In the genomic region with DNA sequence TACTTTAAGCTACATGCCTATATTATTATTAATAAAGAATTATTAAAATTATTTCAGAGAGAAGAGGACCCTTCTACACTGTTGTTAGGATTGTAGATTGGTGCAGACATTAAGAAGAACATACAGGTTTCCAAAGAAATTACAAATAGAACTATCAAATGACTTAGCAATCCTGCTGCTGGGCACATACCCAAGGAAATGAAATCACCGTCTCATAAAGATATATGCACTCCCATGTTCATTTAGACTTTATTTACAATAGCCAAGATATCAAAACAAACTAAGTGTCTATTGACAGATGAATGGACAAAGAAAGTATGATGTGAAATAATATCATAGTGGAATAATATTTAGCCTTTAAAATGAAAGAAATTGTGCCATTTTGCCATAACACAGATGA, we compare ENCODE assay signal across 33 cellular contexts.
"Had no signal": no experiment of that assay in that cellular context is flagged by ENCODE, and none has a peak within 500 bp of the region (broad histone marks: within the 10 kb centered on the region; RNA-seq: fewer than 3 reads in every experiment).

No MANE protein-coding gene starts in this region.

- H3K27me3 Mint-ChIP-seq: activated B cell treated with CpG ODN at 0.5 μM for 24 hours; activated CD8-positive, alpha-beta T cell treated with anti-CD3 and anti-CD28 coated beads for 36 hours; activated naive CD4-positive, alpha-beta T cell treated with anti-CD3 and anti-CD28 coated beads, Interleukin-2, amount 50 U/mL, for 24 hours; activated naive CD8-positive, alpha-beta T cell treated with anti-CD3 and anti-CD28 coated beads for 36 hours; activated naive CD8-positive, alpha-beta T cell treated with anti-CD3 and anti-CD28 coated beads, Interleukin-2, amount 50 U/mL, for 24 hours; effector memory CD8-positive, alpha-beta T cell had no signal

- H3K9me3 ChIP-seq: adrenal gland, body of pancreas had no signal

- DNase-seq: activated B cell treated with CpG ODN at 0.5 μM for 24 hours; activated CD4-positive, alpha-beta T cell treated with anti-CD3 and anti-CD28 coated beads for 48 hours; activated CD4-positive, alpha-beta T cell treated with anti-CD3 and anti-CD28 coated beads, Interleukin-2, amount 50 U/mL, for 1 hour; activated CD4-positive, alpha-beta T cell treated with anti-CD3 and anti-CD28 coated beads, Interleukin-2, amount 50 U/mL, for 48 hours; activated CD8-positive, alpha-beta memory T cell treated with anti-CD3 and anti-CD28 coated beads for 24 hours; activated CD8-positive, alpha-beta T cell treated with anti-CD3 and anti-CD28 coated beads for 36 hours; activated effector memory CD4-positive, alpha-beta T cell treated with anti-CD3 and anti-CD28 coated beads, Interleukin-2, amount 50 U/mL, for 16 hours; activated naive CD4-positive, alpha-beta T cell treated with anti-CD3 and anti-CD28 coated beads for 36 hours; activated naive CD8-positive, alpha-beta T cell treated with anti-CD3 and anti-CD28 coated beads for 36 hours; activated naive CD8-positive, alpha-beta T cell treated with anti-CD3 and anti-CD28 coated beads, Interleukin-2, amount 50 U/mL, for 24 hours; activated T-cell treated with anti-CD3 and anti-CD28 coated beads, Interleukin-2, amount 50 U/mL, for 48 hours; adrenal gland; amygdala; aorta; body of pancreas; caudate nucleus; cortex of kidney; dermis blood vessel endothelial cell; effector CD4-positive, alpha-beta T cell; effector memory CD8-positive, alpha-beta T cell; esophagus squamous epithelium; foreskin melanocyte; heart right ventricle; T1000; WERI-Rb-1 had no signal

- H3K9me3 Mint-ChIP-seq: activated naive CD4-positive, alpha-beta T cell treated with anti-CD3 and anti-CD28 coated beads, Interleukin-2, amount 50 U/mL, for 24 hours had no signal

- H3K36me3 ChIP-seq: adrenal gland, esophagus squamous epithelium, gastroesophageal sphincter, heart right ventricle, WERI-Rb-1 had no signal

- H3K27ac Mint-ChIP-seq: activated B cell treated with CpG ODN at 0.5 μM for 24 hours; activated CD8-positive, alpha-beta T cell treated with anti-CD3 and anti-CD28 coated beads for 36 hours; activated naive CD4-positive, alpha-beta T cell treated with anti-CD3 and anti-CD28 coated beads for 36 hours; activated naive CD4-positive, alpha-beta T cell treated with anti-CD3 and anti-CD28 coated beads, Interleukin-2, amount 50 U/mL, for 24 hours; activated naive CD8-positive, alpha-beta T cell treated with anti-CD3 and anti-CD28 coated beads for 36 hours; activated naive CD8-positive, alpha-beta T cell treated with anti-CD3 and anti-CD28 coated beads, Interleukin-2, amount 50 U/mL, for 24 hours; activated T-helper 1 cell treated with anti-CD3 and anti-CD28 coated beads, Interleukin-12 subunit alpha, Interleukin-12 subunit beta, Interleukin-2, Interleukin-4 antibody, amounts not matched to agents 30 ng/mL and 10 ng/mL and 1 ng/mL, durations not matched to agents 14 hours and 24 hours and 36 hours; activated T-helper 2 cell treated with anti-CD3 and anti-CD28 coated beads, Interferon-gamma antibody, Interleukin-2, Interleukin-4, amounts not matched to agents 10 μg/mL and 5 μg/mL and 100 μg/mL, durations not matched to agents 14 hours and 24 hours and 36 hours; effector memory CD8-positive, alpha-beta T cell; T-helper 2 cell treated with Interferon-gamma antibody and Interleukin-4, amounts not matched to agents 5 μg/mL and 100 μg/mL, for 36 hours had no signal

- H3K4me1 Mint-ChIP-seq: activated B cell treated with CpG ODN at 0.5 μM for 24 hours; activated naive CD4-positive, alpha-beta T cell treated with anti-CD3 and anti-CD28 coated beads, Interleukin-2, amount 50 U/mL, for 24 hours; activated naive CD8-positive, alpha-beta T cell treated with anti-CD3 and anti-CD28 coated beads for 36 hours; activated naive CD8-positive, alpha-beta T cell treated with anti-CD3 and anti-CD28 coated beads, Interleukin-2, amount 50 U/mL, for 24 hours had no signal

- H3K27me3 ChIP-seq: adrenal gland, body of pancreas, esophagus squamous epithelium, heart right ventricle, hepatocyte had no signal

- H3K4me1 ChIP-seq: adrenal gland, body of pancreas, esophagus squamous epithelium, gastroesophageal sphincter, heart right ventricle had no signal

- H3K27ac ChIP-seq: adrenal gland, body of pancreas, epithelial cell of prostate, esophagus squamous epithelium, gastroesophageal sphincter, heart right ventricle, hepatocyte, WERI-Rb-1 had no signal

- H3K4me3 ChIP-seq: adrenal gland, body of pancreas, esophagus squamous epithelium, gastroesophageal sphincter, heart right ventricle, hepatocyte had no signal

- H3K4me2 ChIP-seq: hepatocyte had no signal

- H2AFZ ChIP-seq: hepatocyte had no signal

- H3K4me3 Mint-ChIP-seq: activated B cell treated with CpG ODN at 0.5 μM for 24 hours; activated CD8-positive, alpha-beta T cell treated with anti-CD3 and anti-CD28 coated beads for 36 hours; activated naive CD4-positive, alpha-beta T cell treated with anti-CD3 and anti-CD28 coated beads for 36 hours; activated naive CD4-positive, alpha-beta T cell treated with anti-CD3 and anti-CD28 coated beads, Interleukin-2, amount 50 U/mL, for 24 hours; activated naive CD8-positive, alpha-beta T cell treated with anti-CD3 and anti-CD28 coated beads for 36 hours; activated naive CD8-positive, alpha-beta T cell treated with anti-CD3 and anti-CD28 coated beads, Interleukin-2, amount 50 U/mL, for 24 hours; activated T-helper 1 cell treated with anti-CD3 and anti-CD28 coated beads, Interleukin-12 subunit alpha, Interleukin-12 subunit beta, Interleukin-2, Interleukin-4 antibody, amounts not matched to agents 30 ng/mL and 10 ng/mL and 1 ng/mL, durations not matched to agents 14 hours and 24 hours and 36 hours; effector memory CD8-positive, alpha-beta T cell; T-helper 2 cell treated with Interferon-gamma antibody and Interleukin-4, amounts not matched to agents 5 μg/mL and 100 μg/mL, for 36 hours had no signal

- ATAC-seq: activated CD4-positive, CD25-positive, alpha-beta regulatory T cell treated with anti-CD3 and anti-CD28 coated beads, Interleukin-2, amount 50 U/mL, for 24 hours; activated CD8-positive, alpha-beta T cell treated with anti-CD3 and anti-CD28 coated beads for 36 hours; activated naive CD8-positive, alpha-beta T cell treated with anti-CD3 and anti-CD28 coated beads, Interleukin-2, amount 50 U/mL, for 24 hours; body of pancreas; effector memory CD8-positive, alpha-beta T cell; gastroesophageal sphincter; heart right ventricle had no signal

- H3K36me3 Mint-ChIP-seq: activated naive CD4-positive, alpha-beta T cell treated with anti-CD3 and anti-CD28 coated beads, Interleukin-2, amount 50 U/mL, for 24 hours; activated naive CD8-positive, alpha-beta T cell treated with anti-CD3 and anti-CD28 coated beads for 36 hours had no signal

- H3K79me2 ChIP-seq: hepatocyte had no signal
